In the genomic region with DNA sequence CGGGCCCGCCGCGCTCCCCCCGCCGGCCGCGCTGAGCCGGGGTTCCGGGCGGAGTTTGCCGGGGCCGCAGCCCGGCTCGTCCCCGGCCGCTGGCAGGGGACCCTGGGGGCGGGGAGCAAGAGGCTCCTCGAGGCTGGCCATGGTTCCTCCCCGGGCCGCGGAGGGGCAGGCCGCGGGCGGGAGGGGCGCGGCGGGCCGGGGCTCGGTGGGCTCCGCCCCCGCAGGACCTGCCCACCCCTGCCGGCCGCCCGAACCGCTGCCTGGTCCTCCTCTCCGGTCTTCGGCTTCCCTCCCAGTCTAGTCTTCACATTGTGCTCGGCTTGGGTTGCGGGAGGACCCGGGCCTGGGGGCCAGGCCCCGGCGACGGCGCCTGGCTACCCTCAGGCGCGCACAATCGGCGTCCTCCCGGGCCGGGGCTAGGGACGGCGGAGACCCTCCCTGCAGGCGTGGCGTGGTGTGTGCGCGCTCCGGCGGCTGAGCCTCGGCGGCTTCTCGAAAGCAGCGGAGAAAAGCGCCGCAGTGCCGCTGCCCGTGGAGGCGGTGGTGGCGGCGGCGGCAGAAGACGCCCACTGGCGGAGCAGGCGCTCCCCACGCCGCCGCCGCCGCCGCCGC, we compare ENCODE assay signal across 8 cellular contexts. TPM values are rescaled to one million over a fixed set of nuclear protein-coding genes. Genes with fewer than 3 reads are reported as not detected.
DNase-seq lines count a peak whose midpoint lies in the region; ATAC-seq and TF ChIP-seq lines count a peak whose summit lies in the region.

Gene PDE10A, minus strand, starts transcription at position 571 of the 612 bp plus-strand sequence. Its CDS starts 430 bp downstream, at position 141.

- H3K27ac ChIP-seq in RWPE2 (ENCODE audit: poor library complexity, severe bottlenecking) = no peak within 1 kb of the TSS
- peak within 1 kb of the TSS in 3 of 4 donors; percentile 54 to 78 (median 56) for H3K27ac ChIP-seq in gastroesophageal sphincter

- H3K9me3 ChIP-seq in RWPE2 (ENCODE audit: severe bottlenecking) (no peaks in the 10 kb centered on the region), gastroesophageal sphincter (no peaks in the 10 kb centered on the region)

- TF ChIP-seq CTCF in RWPE2 (IDR thresholded peaks at IDR 0.05; ENCODE audit: poor library complexity, severe bottlenecking) (no peak), gastroesophageal sphincter (IDR thresholded peaks at IDR 0.05) (peak in 1 of 4 experiments; percentile 9), omental fat pad (IDR thresholded peaks at IDR 0.05) (no peak)

- peak in 1 of 2 donors; percentile 4 for TF ChIP-seq POLR2A in gastroesophageal sphincter (IDR thresholded peaks at IDR 0.05)

- no peak for TF ChIP-seq EP300 in gastroesophageal sphincter (IDR thresholded peaks at IDR 0.05)

- H3K36me3 ChIP-seq in RWPE2 (ENCODE audit: low read depth) (no peaks in the 10 kb centered on the region), gastroesophageal sphincter (no peaks in the 10 kb centered on the region)

- H3K27me3 ChIP-seq in RWPE2 (ENCODE audit: insufficient read depth, poor library complexity, severe bottlenecking) (peaks cover 89% of the 10 kb centered on the region), gastroesophageal sphincter (peaks cover 91% of the 10 kb centered on the region)

- DNase-seq in GM03348 (ENCODE audit: low spot score) (peak; percentile 70), RWPE2 (ENCODE audit: low spot score) (no peak), omental fat pad (ENCODE audit: low spot score) (no peak), germinal center (ENCODE audit: low spot score) (no peak), COLO829 (ENCODE audit: low spot score) (no peak)
- no peak for DNase-seq in NK-92 treated with Interleukin-12 subunit alpha and Interleukin-12 subunit beta, amount 100 ng/mL, for 24 hours (lab: John Stamatoyannopoulos, UW)

- ATAC-seq in RWPE2 (ENCODE audit: low read depth) = peak; percentile 19; the same call in 1 of the 3 replicates
- peak; percentile 75 for ATAC-seq in gastroesophageal sphincter
- ATAC-seq in omental fat pad (ENCODE audit: low FRiP score) = peak; percentile 55
- no peak for ATAC-seq in GM18519 (IDR thresholded peaks at IDR 0.05; ENCODE audit: low FRiP score, unreplicated experiment)

- no CpG with 5 or more reads among the region's 81 CpGs for WGBS in gastroesophageal sphincter (ENCODE audit: low coverage in 1 of 2), 2 donors

- H3K4me1 ChIP-seq in RWPE2 (ENCODE audit: insufficient read depth, poor library complexity, severe bottlenecking) = no peaks in the 10 kb centered on the region
- H3K4me1 ChIP-seq in gastroesophageal sphincter = peaks cover 0 to 50% (median 25%) of the 10 kb centered on the region in 3 donors

- H3K4me3 ChIP-seq in RWPE2 (ENCODE audit: severe bottlenecking) = peak within 1 kb of the TSS; percentile 25
- peak within 1 kb of the TSS; percentile 45 to 60 for H3K4me3 ChIP-seq in gastroesophageal sphincter

RNA-seq across cellular contexts. Expression of gene PDE10A, which starts in this region (rescaled TPM):
- total RNA-seq in gastroesophageal sphincter = 10 to 100 TPM in 1 of 4 donors, 1 to 10 TPM in 3; 2.5 to 12.1 (median 4.0) TPM
- 10 to 100 TPM in 3 of 4 donors, 1 to 10 TPM in 1; 9.1 to 75.3 (median 15.6) TPM for total RNA-seq in omental fat pad
